Comparison of ENCODE assay signal across 30 cellular contexts in the genomic region with DNA sequence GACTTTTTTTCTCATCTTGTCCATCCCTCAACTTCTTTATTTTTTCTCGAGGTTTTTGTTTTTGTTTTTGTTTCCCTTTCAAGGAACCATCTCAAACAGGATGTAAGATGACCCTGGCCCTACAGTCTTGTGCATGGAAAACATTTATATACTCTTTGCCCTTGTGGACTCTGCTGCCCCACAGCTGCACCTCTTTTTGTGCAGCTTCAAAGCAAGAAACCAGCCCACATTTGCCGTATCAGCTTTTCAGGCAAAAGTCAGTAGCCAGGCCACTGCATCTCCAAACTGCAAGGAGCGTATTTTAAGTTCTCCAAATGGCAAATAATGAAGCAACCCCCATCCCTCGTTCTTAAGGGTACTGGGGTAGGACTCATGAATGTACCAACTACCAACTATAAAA.
"Had no signal": no experiment of that assay in that cellular context is flagged by ENCODE, and none has a peak within 500 bp of the region (broad histone marks: within the 10 kb centered on the region; RNA-seq: fewer than 3 reads in every experiment).

No MANE protein-coding gene starts in this region.

- H3K4me3 ChIP-seq: adrenal gland, SJSA1 had no signal

- H3K9me3 ChIP-seq: adrenal gland, SJSA1, SK-N-SH had no signal

- H3K27ac Mint-ChIP-seq: activated CD4-positive, alpha-beta T cell treated with anti-CD3 and anti-CD28 coated beads, Interleukin-2, amount 10 ng/mL, durations not matched to agents 24 days and 14 days; activated CD8-positive, alpha-beta T cell treated with anti-CD3 and anti-CD28 coated beads for 36 hours; activated naive CD4-positive, alpha-beta T cell treated with anti-CD3 and anti-CD28 coated beads for 36 hours; activated naive CD4-positive, alpha-beta T cell treated with anti-CD3 and anti-CD28 coated beads, Interleukin-2, amount 50 U/mL, for 72 hours; activated T-helper 1 cell treated with anti-CD3 and anti-CD28 coated beads, Interleukin-12 subunit alpha, Interleukin-12 subunit beta, Interleukin-2, Interleukin-4 antibody, amounts not matched to agents 30 ng/mL and 10 ng/mL and 1 ng/mL, durations not matched to agents 14 hours and 24 hours and 36 hours; brain; T-helper 1 cell treated with Interleukin-12 subunit alpha and Interleukin-12 subunit beta and Interleukin-4 antibody, amounts not matched to agents 30 μg/mL and 1 μg/mL, for 36 hours; T-helper 2 cell treated with Interferon-gamma antibody and Interleukin-4, amounts not matched to agents 5 μg/mL and 100 μg/mL, for 36 hours had no signal

- H3K4me1 Mint-ChIP-seq: activated CD4-positive, alpha-beta T cell treated with anti-CD3 and anti-CD28 coated beads, Interleukin-2, amount 10 ng/mL, durations not matched to agents 24 days and 14 days; brain had no signal

- H3K4me3 Mint-ChIP-seq: activated CD4-positive, alpha-beta T cell treated with anti-CD3 and anti-CD28 coated beads, Interleukin-2, amount 10 ng/mL, durations not matched to agents 24 days and 14 days; activated CD8-positive, alpha-beta T cell treated with anti-CD3 and anti-CD28 coated beads for 36 hours; activated naive CD4-positive, alpha-beta T cell treated with anti-CD3 and anti-CD28 coated beads for 36 hours; activated T-helper 1 cell treated with anti-CD3 and anti-CD28 coated beads, Interleukin-12 subunit alpha, Interleukin-12 subunit beta, Interleukin-2, Interleukin-4 antibody, amounts not matched to agents 30 ng/mL and 10 ng/mL and 1 ng/mL, durations not matched to agents 14 hours and 24 hours and 36 hours; brain; T-helper 1 cell treated with Interleukin-12 subunit alpha and Interleukin-12 subunit beta and Interleukin-4 antibody, amounts not matched to agents 30 μg/mL and 1 μg/mL, for 36 hours; T-helper 2 cell treated with Interferon-gamma antibody and Interleukin-4, amounts not matched to agents 5 μg/mL and 100 μg/mL, for 36 hours had no signal

- H3K4me1 ChIP-seq: adrenal gland, SJSA1 had no signal

- H3K36me3 Mint-ChIP-seq: brain had no signal

- ATAC-seq: activated CD8-positive, alpha-beta T cell treated with anti-CD3 and anti-CD28 coated beads for 36 hours; activated naive CD4-positive, alpha-beta T cell treated with anti-CD3 and anti-CD28 coated beads, Interleukin-2, amount 50 U/mL, for 72 hours; Panc1 had no signal

- H3K9me3 Mint-ChIP-seq: activated CD4-positive, alpha-beta T cell treated with anti-CD3 and anti-CD28 coated beads, Interleukin-2, amount 10 ng/mL, durations not matched to agents 24 days and 14 days; activated naive CD4-positive, alpha-beta T cell treated with anti-CD3 and anti-CD28 coated beads for 36 hours; activated T-helper 1 cell treated with anti-CD3 and anti-CD28 coated beads, Interleukin-12 subunit alpha, Interleukin-12 subunit beta, Interleukin-2, Interleukin-4 antibody, amounts not matched to agents 30 ng/mL and 10 ng/mL and 1 ng/mL, durations not matched to agents 14 hours and 24 hours and 36 hours; T-helper 1 cell treated with Interleukin-12 subunit alpha and Interleukin-12 subunit beta and Interleukin-4 antibody, amounts not matched to agents 30 μg/mL and 1 μg/mL, for 36 hours; T-helper 2 cell treated with Interferon-gamma antibody and Interleukin-4, amounts not matched to agents 5 μg/mL and 100 μg/mL, for 36 hours had no signal

- H3K4me2 ChIP-seq: SK-N-SH had no signal

- H3K27me3 ChIP-seq: adrenal gland, SJSA1 had no signal

- DNase-seq: activated CD4-positive, alpha-beta T cell treated with anti-CD3 and anti-CD28 coated beads, Interleukin-2, amount 10 ng/mL, durations not matched to agents 24 days and 14 days; activated CD4-positive, alpha-beta T cell treated with anti-CD3 and anti-CD28 coated beads, Interleukin-2, amount 50 U/mL, for 4 hours; activated CD8-positive, alpha-beta T cell treated with anti-CD3 and anti-CD28 coated beads for 36 hours; activated gamma-delta T cell treated with Interleukin-2 at 50 U/mL for 16 hours; activated naive CD4-positive, alpha-beta T cell treated with anti-CD3 and anti-CD28 coated beads for 36 hours; activated T-cell treated with anti-CD3 and anti-CD28 coated beads, Interleukin-2, amount 50 U/mL, for 1 hour; adrenal gland; caudate nucleus; cerebellar nuclear complex; KBM-7; MM.1S; MV-4-11; NCI-H1092; NCI-H1436 treated with DMSO at 0.1 percent for 48 hours; NCI-H1694 treated with DMSO at 0.1 percent for 48 hours; NCI-H2029; NCI-H2171 treated with DMSO at 0.1 percent for 48 hours; NCI-H2227 treated with DMSO at 0.1 percent for 48 hours; NCI-H446; NCI-H510A treated with DMSO at 0.1 percent for 48 hours; NCI-H526 treated with DMSO at 0.1 percent for 48 hours; SHP77 treated with DMSO at 0.1 percent for 48 hours; SK-N-SH had no signal

- H3K36me3 ChIP-seq: adrenal gland, SJSA1 had no signal

- H3K27ac ChIP-seq: adrenal gland, SJSA1 had no signal

- H3K27me3 Mint-ChIP-seq: activated CD4-positive, alpha-beta T cell treated with anti-CD3 and anti-CD28 coated beads, Interleukin-2, amount 10 ng/mL, durations not matched to agents 24 days and 14 days; activated CD8-positive, alpha-beta T cell treated with anti-CD3 and anti-CD28 coated beads for 36 hours had no signal
